In genomic region chr12:48947727-48948126, GRCh38 we compare ENCODE assay signal across 2 cellular contexts.
TF ChIP-seq lines count a peak whose summit lies in the region.

No MANE protein-coding gene starts in this region.

TF ChIP-seq in GM23338, 12 proteins besides CTCF, POLR2A, EP300 and RAD21:
- TF ChIP-seq STAT1 (IDR thresholded peaks at IDR 0.05; ENCODE audit: unreplicated experiment) (no peak), POLR2AphosphoS5 (IDR thresholded peaks at IDR 0.05; ENCODE audit: low read depth) (no peak), ETS1 (IDR thresholded peaks at IDR 0.05) (no peak), ZNF331 (CRISPR knock-in tag; IDR thresholded peaks at IDR 0.05; ENCODE audit: low read depth) (no peak), EZH2phosphoT487 (IDR thresholded peaks at IDR 0.05; ENCODE audit: unreplicated experiment) (no peak), ZNF114 (CRISPR knock-in tag; IDR thresholded peaks at IDR 0.05) (no peak), EZH2 (IDR thresholded peaks at IDR 0.05; ENCODE audit: low read depth, unreplicated experiment) (no peak), REST (IDR thresholded peaks at IDR 0.05; ENCODE audit: unreplicated experiment) (no peak), CREB1 (CRISPR knock-in tag; IDR thresholded peaks at IDR 0.05; ENCODE audit: low read depth) (no peak), JUNB (IDR thresholded peaks at IDR 0.05; ENCODE audit: unreplicated experiment) (no peak), NANOG (IDR thresholded peaks at IDR 0.05; ENCODE audit: borderline replicate concordance) (no peak), ZNF462 (CRISPR knock-in tag; IDR thresholded peaks at IDR 0.05) (no peak)

TF ChIP-seq in GM12878, 131 proteins besides CTCF, POLR2A, EP300 and RAD21:
- TF ChIP-seq CHD2 (IDR thresholded peaks at IDR 0.05; ENCODE audit: borderline replicate concordance, low read depth, low read length) (no peak), SMAD5 (IDR thresholded peaks at IDR 0.05; ENCODE audit: low read depth) (no peak), SP1 (IDR thresholded peaks at IDR 0.05; ENCODE audit: low read depth, low read length) (no peak), SRF (IDR thresholded peaks at IDR 0.05; ENCODE audit: low read depth in 2 of 2, low read length in 2 of 2) (no peak), BCL11A (IDR thresholded peaks at IDR 0.05; ENCODE audit: low read depth, low read length) (no peak), E4F1 (IDR thresholded peaks at IDR 0.05; ENCODE audit: borderline replicate concordance, partially characterized antibody) (no peak), RB1 (IDR thresholded peaks at IDR 0.05; ENCODE audit: borderline replicate concordance) (no peak), E2F4 (IDR thresholded peaks at IDR 0.05; ENCODE audit: low read depth, low read length) (no peak), KAT2A (conservative IDR thresholded peaks at IDR 0.05; ENCODE audit: control insufficient read depth, low read depth, low read length) (no peak), LARP7 (IDR thresholded peaks at IDR 0.05) (no peak), NFIC (IDR thresholded peaks at IDR 0.05; ENCODE audit: low read depth, low read length) (no peak), BHLHE40 (IDR thresholded peaks at IDR 0.05; ENCODE audit: borderline replicate concordance in 1 of 2, low read depth in 2 of 2, low read length in 1 of 2) (no peak), RUNX3 (IDR thresholded peaks at IDR 0.05; ENCODE audit: low read length) (no peak)
